ENCODE assay signal across 20 cellular contexts in the genomic region with DNA sequence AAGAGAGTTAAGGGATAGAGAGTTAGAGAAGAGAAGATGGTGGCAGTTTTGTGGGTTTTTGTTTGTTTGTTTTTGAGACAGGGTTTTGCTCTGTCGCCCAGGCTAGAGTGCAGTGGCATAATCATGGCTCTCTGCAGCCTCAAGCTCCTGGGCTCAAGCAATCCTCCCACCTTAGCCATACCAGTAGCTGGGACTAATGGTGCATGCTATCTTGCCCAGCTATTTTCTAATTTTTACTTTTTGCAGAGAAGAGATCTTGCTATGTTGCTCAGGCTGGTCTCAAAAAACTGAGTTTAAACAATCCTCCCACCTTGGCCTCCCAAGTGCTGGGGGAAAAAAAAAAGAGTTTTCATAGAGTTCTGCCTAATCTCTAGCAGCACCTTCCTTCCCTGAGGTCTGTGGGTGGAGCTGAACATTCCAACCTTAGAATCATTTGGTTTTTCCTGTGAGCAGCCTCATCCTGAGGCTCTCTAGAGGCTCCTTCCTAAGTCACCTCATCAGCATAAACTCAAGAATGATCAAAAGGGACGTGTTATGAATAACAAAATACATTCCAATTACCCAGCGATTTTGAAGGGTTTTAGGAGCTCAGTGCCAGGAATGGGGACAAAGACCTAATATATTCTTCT.
"Had no signal": no experiment of that assay in that cellular context is flagged by ENCODE, and none has a peak within 500 bp of the region (broad histone marks: within the 10 kb centered on the region; RNA-seq: fewer than 3 reads in every experiment).

No MANE protein-coding gene starts in this region.

- H2AFZ ChIP-seq: hepatocyte, parathyroid adenoma had no signal

- H3K27me3 ChIP-seq: brain microvascular endothelial cell, hepatocyte, thyroid gland had no signal

- H3K4me3 Mint-ChIP-seq: activated CD4-positive, alpha-beta memory T cell treated with anti-CD3 and anti-CD28 coated beads, Interleukin-2, amount 10 ng/mL, durations not matched to agents 7 days and 5 days; activated T-cell treated with anti-CD3 and anti-CD28 coated beads, Interleukin-2, amount 50 U/mL, for 4 hours; central memory CD8-positive, alpha-beta T cell; effector memory CD8-positive, alpha-beta T cell; stimulated activated naive B cell treated with anti-CD40 and anti-IgM and Interleukin-4, amounts not matched to agents 10 μg/mL and 1 μg/mL and 100 μg/mL, for 72 hours; T-cell had no signal

- H3K9me3 ChIP-seq: SJSA1, thyroid gland had no signal

- H3K9ac ChIP-seq: parathyroid adenoma had no signal

- H3K27ac Mint-ChIP-seq: activated CD4-positive, alpha-beta memory T cell treated with anti-CD3 and anti-CD28 coated beads, Interleukin-2, amount 10 ng/mL, durations not matched to agents 7 days and 5 days; activated naive CD4-positive, alpha-beta T cell treated with anti-CD3 and anti-CD28 coated beads, Interleukin-2, amount 50 U/mL, for 72 hours; effector memory CD8-positive, alpha-beta T cell; stimulated activated naive B cell treated with anti-CD40 and anti-IgM and Interleukin-4, amounts not matched to agents 10 μg/mL and 1 μg/mL and 100 μg/mL, for 72 hours; T-cell had no signal

- ATAC-seq: activated naive CD4-positive, alpha-beta T cell treated with anti-CD3 and anti-CD28 coated beads, Interleukin-2, amount 50 U/mL, for 72 hours; activated T-cell treated with anti-CD3 and anti-CD28 coated beads, Interleukin-2, amount 50 U/mL, for 4 hours; effector memory CD8-positive, alpha-beta T cell; stimulated activated naive B cell treated with anti-CD40 and anti-IgM and Interleukin-4, amounts not matched to agents 10 μg/mL and 1 μg/mL and 100 μg/mL, for 72 hours; T-cell had no signal

- H3K79me2 ChIP-seq: hepatocyte, parathyroid adenoma had no signal

- H3K4me1 ChIP-seq: parathyroid adenoma, SJSA1, thyroid gland had no signal

- H3K36me3 ChIP-seq: brain microvascular endothelial cell, SJSA1, thyroid gland had no signal

- H3K27me3 Mint-ChIP-seq: activated CD4-positive, alpha-beta memory T cell treated with anti-CD3 and anti-CD28 coated beads, Interleukin-2, amount 10 ng/mL, durations not matched to agents 7 days and 5 days; central memory CD8-positive, alpha-beta T cell; effector memory CD8-positive, alpha-beta T cell; stimulated activated naive B cell treated with anti-CD40 and anti-IgM and Interleukin-4, amounts not matched to agents 10 μg/mL and 1 μg/mL and 100 μg/mL, for 72 hours had no signal

- H3K4me1 Mint-ChIP-seq: activated CD4-positive, alpha-beta memory T cell treated with anti-CD3 and anti-CD28 coated beads, Interleukin-2, amount 10 ng/mL, durations not matched to agents 7 days and 5 days; central memory CD8-positive, alpha-beta T cell; stimulated activated naive B cell treated with anti-CD40 and anti-IgM and Interleukin-4, amounts not matched to agents 10 μg/mL and 1 μg/mL and 100 μg/mL, for 72 hours; T-cell had no signal

- H3K4me2 ChIP-seq: hepatocyte had no signal

- H3K4me3 ChIP-seq: hepatocyte, SJSA1, thyroid gland had no signal

- DNase-seq: activated CD4-positive, alpha-beta memory T cell treated with anti-CD3 and anti-CD28 coated beads, Interleukin-2, amount 10 ng/mL, durations not matched to agents 7 days and 5 days; activated effector memory CD4-positive, alpha-beta T cell treated with anti-CD3 and anti-CD28 coated beads, Interleukin-2, amount 50 U/mL, for 16 hours; activated T-cell treated with anti-CD3 and anti-CD28 coated beads, Interleukin-2, amount 50 U/mL, for 4 hours; amniotic stem cell; cortex of kidney; effector memory CD8-positive, alpha-beta T cell; retina; stimulated activated CD4-positive, alpha-beta T cell treated with anti-CD3 and anti-CD28 coated beads, Interleukin-15, amount 100 ng/mL, for 24 hours; stimulated activated CD4-positive, alpha-beta T cell treated with anti-CD3 and anti-CD28 coated beads, Interleukin-4, amount 100 ng/mL, for 1 hour; stimulated activated naive B cell treated with anti-CD40 and anti-IgM and Interleukin-4, amounts not matched to agents 10 μg/mL and 1 μg/mL and 100 μg/mL, for 72 hours; T-cell; T-helper 9 cell; thyroid gland had no signal

- H3K27ac ChIP-seq: brain microvascular endothelial cell, epithelial cell of prostate, hepatocyte, parathyroid adenoma, SJSA1, thyroid gland had no signal

- H3K36me3 Mint-ChIP-seq: activated naive CD4-positive, alpha-beta T cell treated with anti-CD3 and anti-CD28 coated beads, Interleukin-2, amount 50 U/mL, for 72 hours; stimulated activated naive B cell treated with anti-CD40 and anti-IgM and Interleukin-4, amounts not matched to agents 10 μg/mL and 1 μg/mL and 100 μg/mL, for 72 hours; T-cell had no signal

- H3K9me3 Mint-ChIP-seq: activated CD4-positive, alpha-beta memory T cell treated with anti-CD3 and anti-CD28 coated beads, Interleukin-2, amount 10 ng/mL, durations not matched to agents 7 days and 5 days; activated T-cell treated with anti-CD3 and anti-CD28 coated beads, Interleukin-2, amount 50 U/mL, for 4 hours had no signal
